20 cellular contexts compared by ENCODE assay signal in the genomic region with DNA sequence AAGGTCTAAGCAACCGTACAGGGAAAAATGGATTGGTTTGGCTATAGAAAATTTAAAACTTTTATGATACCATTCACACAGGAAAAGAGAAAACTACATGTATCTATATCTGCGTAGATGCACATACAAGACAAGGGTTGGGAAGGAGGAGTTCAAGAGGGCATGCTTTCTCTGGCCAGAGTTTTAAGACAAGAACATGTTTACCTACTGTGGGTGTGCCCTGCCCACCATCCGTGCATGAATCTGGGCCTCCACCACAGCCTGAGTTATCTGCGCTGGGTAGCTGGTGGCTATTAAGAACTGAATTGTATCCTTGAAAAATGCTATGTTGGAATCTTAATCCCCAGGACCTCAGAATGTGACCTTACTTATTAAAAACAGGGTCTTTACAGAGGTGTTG.
DNase-seq lines count a peak whose midpoint lies in the region; ATAC-seq and TF ChIP-seq lines count a peak whose summit lies in the region.
"Had no signal": no experiment of that assay in that cellular context is flagged by ENCODE, and none has a peak within 500 bp of the region (broad histone marks: within the 10 kb centered on the region; RNA-seq: fewer than 3 reads in every experiment).

No MANE protein-coding gene starts in this region.

- H2AFZ ChIP-seq in smooth muscle cell (ENCODE audit: low read depth) = no peak overlapping the region
- H2AFZ ChIP-seq: GM23248 had no signal

- 97% methylated on average over 4 of the region's 4 CpGs for WGBS in esophagus muscularis mucosa
- 86% methylated on average over 4 of the region's 4 CpGs for WGBS in smooth muscle cell (ENCODE audit: low lambda C conversion rate)
- 67 to 78% (median 73%) methylated on average over 4 of the region's 4 CpGs for WGBS in stomach, 5 donors

- H3K4me3 ChIP-seq in Caco-2 (ENCODE audit: low read depth, low read length) (no peak overlapping the region), esophagus muscularis mucosa (no peak overlapping the region), mucosa of descending colon (no peak overlapping the region), smooth muscle cell (peak overlapping the region; percentile 13), stomach (no peak overlapping the region)
- H3K4me3 ChIP-seq: BLaER1, GM23248 had no signal

- ATAC-seq in mucosa of descending colon = peak; percentile 78
- ATAC-seq in GM21381 (IDR thresholded peaks at IDR 0.05; ENCODE audit: unreplicated experiment) = no peak
- ATAC-seq in natural killer cell treated with Interleukin-12 subunit alpha and Interleukin-12 subunit beta and Interleukin-15 and Interleukin-18, amount 100 ng/mL, for 72 hours = no peak
- ATAC-seq: CD8-positive, alpha-beta T cell had no signal

- TF ChIP-seq EP300 in esophagus muscularis mucosa (IDR thresholded peaks at IDR 0.05) (no peak), stomach (IDR thresholded peaks at IDR 0.05) (no peak)

- DNase-seq in Caco-2 (peak in 1 of 2 experiments; percentile 44), esophagus muscularis mucosa (ENCODE audit: extremely low spot score) (peak; percentile 24), mucosa of descending colon (no peak), smooth muscle cell (lab: John Stamatoyannopoulos, UW; ENCODE audit: unreplicated experiment) (no peak), SW 1271 (lab: John Stamatoyannopoulos, UW) (no peak), stomach (no peak)
- DNase-seq in natural killer cell treated with Interleukin-12 subunit alpha and Interleukin-12 subunit beta and Interleukin-15 and Interleukin-18, amount 100 ng/mL, for 72 hours (ENCODE audit: low spot score) = no peak
- DNase-seq: CD4-positive, CD25-positive, alpha-beta regulatory T cell; CD8-positive, alpha-beta T cell; DMS53; DMS79 treated with DMSO at 0.1 percent for 48 hours; GF-D8; GM23248; H7; HCEC 1CT had no signal

- H3K4me3 Mint-ChIP-seq in Caco-2 (ENCODE audit: unreplicated experiment) = peak overlapping the region; percentile 52
- no peak overlapping the region for H3K4me3 Mint-ChIP-seq in natural killer cell treated with Interleukin-12 subunit alpha and Interleukin-12 subunit beta and Interleukin-15 and Interleukin-18, amount 100 ng/mL, for 72 hours
- H3K4me3 Mint-ChIP-seq: B cell; CD4-positive, CD25-positive, alpha-beta regulatory T cell; CD8-positive, alpha-beta T cell had no signal

- H3K79me2 ChIP-seq in smooth muscle cell (ENCODE audit: low read depth) = no peaks in the 10 kb centered on the region

- H3K9me3 ChIP-seq in Caco-2 = peaks cover 2% of the 10 kb centered on the region; the same call in 1 of the 2 replicates
- peaks cover 0 to 7% (median 2%) of the 10 kb centered on the region in 4 donors for H3K9me3 ChIP-seq in esophagus muscularis mucosa
- H3K9me3 ChIP-seq in mucosa of descending colon = no peaks in the 10 kb centered on the region
- H3K9me3 ChIP-seq in smooth muscle cell (replicated peaks; ENCODE audit: low read depth) = peaks cover 3% of the 10 kb centered on the region
- H3K9me3 ChIP-seq in stomach = peaks cover 0 to 5% (median 2%) of the 10 kb centered on the region in 4 donors

- no peak overlapping the region for H3K4me2 ChIP-seq in smooth muscle cell
- H3K4me2 ChIP-seq: BLaER1 had no signal

- CTCF ChIA-PET in Caco-2 (lab: Charles Lee) = no interaction called here

- no peaks in the 10 kb centered on the region for H3K27me3 ChIP-seq in Caco-2 (replicated peaks; ENCODE audit: control insufficient read depth, insufficient read depth, low read length)
- H3K27me3 ChIP-seq in esophagus muscularis mucosa = no peaks in the 10 kb centered on the region
- no peaks in the 10 kb centered on the region for H3K27me3 ChIP-seq in smooth muscle cell (ENCODE audit: low read depth)
- no peaks in the 10 kb centered on the region for H3K27me3 ChIP-seq in stomach
- H3K27me3 ChIP-seq: BLaER1 had no signal

- H3F3A ChIP-seq in smooth muscle cell (ENCODE audit: low read depth) = peaks cover 13% of the 10 kb centered on the region

- no peak for TF ChIP-seq CTCF in Caco-2 (IDR thresholded peaks at IDR 0.05; ENCODE audit: insufficient read depth in 1 of 2, low read depth in 1 of 2, low read length in 1 of 2, severe bottlenecking in 1 of 2, unreplicated experiment in 1 of 2)
- TF ChIP-seq CTCF in esophagus muscularis mucosa (IDR thresholded peaks at IDR 0.05) = no peak
- no peak for TF ChIP-seq CTCF in mucosa of descending colon (IDR thresholded peaks at IDR 0.05)
- no peak for TF ChIP-seq CTCF in smooth muscle cell (IDR thresholded peaks at IDR 0.05; ENCODE audit: borderline replicate concordance, insufficient read depth, poor library complexity, severe bottlenecking)
- no peak for TF ChIP-seq CTCF in stomach (IDR thresholded peaks at IDR 0.05)

- H3K27ac ChIP-seq in esophagus muscularis mucosa (replicated peaks in 1 of 4) = no peak overlapping the region
- no peak overlapping the region for H3K27ac ChIP-seq in smooth muscle cell (ENCODE audit: low read depth)
- H3K27ac ChIP-seq in stomach = no peak overlapping the region
- H3K27ac ChIP-seq: 22Rv1, BLaER1, C4-2B, GM23248 had no signal

- H3K4me1 Mint-ChIP-seq in Caco-2 (ENCODE audit: low read depth, unreplicated experiment) = peaks cover 50% of the 10 kb centered on the region
- H3K4me1 Mint-ChIP-seq in natural killer cell treated with Interleukin-12 subunit alpha and Interleukin-12 subunit beta and Interleukin-15 and Interleukin-18, amount 100 ng/mL, for 72 hours (ENCODE audit: low read depth in 2 of 2) = no peaks in the 10 kb centered on the region
- H3K4me1 Mint-ChIP-seq: B cell; CD4-positive, CD25-positive, alpha-beta regulatory T cell had no signal

- no peaks in the 10 kb centered on the region for H3K9me3 Mint-ChIP-seq in Caco-2 (ENCODE audit: unreplicated experiment)
- H3K9me3 Mint-ChIP-seq in natural killer cell treated with Interleukin-12 subunit alpha and Interleukin-12 subunit beta and Interleukin-15 and Interleukin-18, amount 100 ng/mL, for 72 hours = no peaks in the 10 kb centered on the region

- TF ChIP-seq POLR2A in esophagus muscularis mucosa (IDR thresholded peaks at IDR 0.05; ENCODE audit: low read depth) (no peak), stomach (IDR thresholded peaks at IDR 0.05) (no peak)

- no peaks in the 10 kb centered on the region for H3K27me3 Mint-ChIP-seq in Caco-2 (ENCODE audit: insufficient read depth, unreplicated experiment)
- H3K27me3 Mint-ChIP-seq in natural killer cell treated with Interleukin-12 subunit alpha and Interleukin-12 subunit beta and Interleukin-15 and Interleukin-18, amount 100 ng/mL, for 72 hours = peaks cover 0 to 7% of the 10 kb centered on the region in 2 donors
- H3K27me3 Mint-ChIP-seq: B cell had no signal

- H3K27ac Mint-ChIP-seq in Caco-2 (ENCODE audit: unreplicated experiment) = peak overlapping the region; percentile 81
- H3K27ac Mint-ChIP-seq in natural killer cell treated with Interleukin-12 subunit alpha and Interleukin-12 subunit beta and Interleukin-15 and Interleukin-18, amount 100 ng/mL, for 72 hours = no peak overlapping the region
- H3K27ac Mint-ChIP-seq: B cell; CD4-positive, CD25-positive, alpha-beta regulatory T cell; CD8-positive, alpha-beta T cell had no signal

- BruUV-seq in Caco-2 (replicated peaks; lab: Mats Ljungman, UMichigan) = no TSS peak

- H3K36me3 Mint-ChIP-seq in Caco-2 (ENCODE audit: insufficient read depth, unreplicated experiment) = peaks cover 4% of the 10 kb centered on the region
- H3K36me3 Mint-ChIP-seq in natural killer cell treated with Interleukin-12 subunit alpha and Interleukin-12 subunit beta and Interleukin-15 and Interleukin-18, amount 100 ng/mL, for 72 hours = no peaks in the 10 kb centered on the region
- H3K36me3 Mint-ChIP-seq: CD4-positive, CD25-positive, alpha-beta regulatory T cell; CD8-positive, alpha-beta T cell had no signal

- no peaks in the 10 kb centered on the region for H3K36me3 ChIP-seq in Caco-2 (ENCODE audit: control insufficient read depth, insufficient read depth, low read length)
- no peaks in the 10 kb centered on the region for H3K36me3 ChIP-seq in esophagus muscularis mucosa
- H3K36me3 ChIP-seq in mucosa of descending colon (ENCODE audit: low read depth) = no peaks in the 10 kb centered on the region
- H3K36me3 ChIP-seq in smooth muscle cell (ENCODE audit: low read depth) = no peaks in the 10 kb centered on the region
- no peaks in the 10 kb centered on the region for H3K36me3 ChIP-seq in stomach

- peaks cover 57% of the 10 kb centered on the region for H3K4me1 ChIP-seq in Caco-2
- H3K4me1 ChIP-seq in esophagus muscularis mucosa = no peaks in the 10 kb centered on the region
- H3K4me1 ChIP-seq in mucosa of descending colon (ENCODE audit: low read depth) = peaks cover 7% of the 10 kb centered on the region
- H3K4me1 ChIP-seq in smooth muscle cell (ENCODE audit: low read depth) = no peaks in the 10 kb centered on the region
- no peaks in the 10 kb centered on the region for H3K4me1 ChIP-seq in stomach
- H3K4me1 ChIP-seq: BLaER1 had no signal

- no peaks in the 10 kb centered on the region for H4K20me1 ChIP-seq in smooth muscle cell (ENCODE audit: low read depth)
- H4K20me1 ChIP-seq: BLaER1 had no signal

- intact Hi-C loops in Caco-2 (cut with micrococcal nuclease; ENCODE audit: unreplicated experiment) (loop anchor here (1.0 kb wide), 1 partner anchor 18 kb away; no protein-coding TSS in a partner anchor), esophagus muscularis mucosa (cut with DNase I) (no loop called here), mucosa of descending colon (cut with DNase I, micrococcal nuclease) (no loop called here), stomach (cut with DNase I; ENCODE audit: low total_unique reads) (no loop called here)

- no peak overlapping the region for H3K9ac ChIP-seq in smooth muscle cell (ENCODE audit: low read depth)
- H3K9ac ChIP-seq: BLaER1, GM23248 had no signal

- POLR2A ChIA-PET in Caco-2 (lab: Charles Lee) = no interaction called here
